8 cellular contexts compared by ENCODE assay signal in the genomic region with DNA sequence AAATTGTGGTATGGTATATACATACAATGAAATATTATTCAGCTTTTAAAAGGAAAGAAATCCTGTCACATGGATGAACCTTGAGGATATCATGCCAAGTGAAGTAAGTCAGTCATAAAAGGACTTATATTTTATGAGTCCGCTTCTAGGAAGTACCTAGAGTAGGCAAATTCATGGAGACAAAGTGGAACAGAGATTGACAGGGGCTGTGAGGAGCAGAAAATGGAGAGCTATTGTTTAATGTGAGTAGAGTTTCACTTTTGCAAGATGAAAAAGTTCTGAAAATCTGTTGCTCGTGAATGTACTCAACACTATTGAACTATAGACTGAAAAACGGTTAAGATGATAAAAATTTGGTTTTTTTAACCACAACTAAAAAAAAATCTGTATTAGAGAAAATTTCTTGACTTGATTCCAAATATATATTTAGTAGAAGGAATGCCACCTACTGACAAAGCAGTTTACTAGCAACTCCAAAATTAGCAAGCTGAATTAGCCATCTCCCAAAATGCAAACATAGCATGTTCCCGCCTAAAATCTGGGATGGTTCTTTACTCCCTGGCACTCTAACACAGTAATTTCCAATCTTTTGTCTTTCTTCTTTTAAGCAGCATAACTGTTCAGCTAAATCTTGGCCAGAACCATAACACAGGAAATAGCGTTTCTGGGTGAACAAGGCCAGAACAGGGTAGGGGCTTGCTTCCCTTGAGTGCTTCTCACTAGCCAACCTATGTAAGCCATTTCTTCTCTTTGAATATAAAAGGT. TPM values are rescaled to one million over a fixed set of nuclear protein-coding genes. Genes with fewer than 3 reads are reported as not detected.
DNase-seq lines count a peak whose midpoint lies in the region; ATAC-seq and TF ChIP-seq lines count a peak whose summit lies in the region.

No MANE protein-coding gene starts in this region.

- no peaks in the 10 kb centered on the region for H3K27me3 ChIP-seq in left lung

- TF ChIP-seq CTCF in AG04449 (IDR thresholded peaks at IDR 0.05; ENCODE audit: insufficient read depth, low read length, missing control alignments) (no peak), left lung (IDR thresholded peaks at IDR 0.05) (peak in 1 of 2 donors; percentile 12), type B pancreatic cell (conservative IDR thresholded peaks at IDR 0.05) (no peak)

- intact Hi-C loops in left lung (cut with DNase I), result no loop called here

- POLR2A ChIA-PET in AG04449 (lab: Yijun Ruan, JAX), result no interaction called here

- no peaks in the 10 kb centered on the region for H3K27me3 Mint-ChIP-seq in activated T-helper 17 cell treated with anti-CD3 and anti-CD28 coated beads, Interleukin-2, amount 50 U/mL, for 72 hours
- no peaks in the 10 kb centered on the region for H3K27me3 Mint-ChIP-seq in type B pancreatic cell

- H3K9me3 ChIP-seq in left lung, result no peaks in the 10 kb centered on the region

- H3K36me3 Mint-ChIP-seq in activated T-helper 17 cell treated with anti-CD3 and anti-CD28 coated beads, Interleukin-2, amount 50 U/mL, for 72 hours (ENCODE audit: low read depth), result peaks cover 56% of the 10 kb centered on the region
- H3K36me3 Mint-ChIP-seq in type B pancreatic cell, result no peaks in the 10 kb centered on the region

- H3K27ac Mint-ChIP-seq in activated T-helper 17 cell treated with anti-CD3 and anti-CD28 coated beads, Interleukin-2, amount 50 U/mL, for 72 hours, result peak overlapping the region; percentile 78
- H3K27ac Mint-ChIP-seq in type B pancreatic cell, result peak overlapping the region; percentile 75

- no peaks in the 10 kb centered on the region for H3K9me3 Mint-ChIP-seq in activated T-helper 17 cell treated with anti-CD3 and anti-CD28 coated beads, Interleukin-2, amount 50 U/mL, for 72 hours
- no peaks in the 10 kb centered on the region for H3K9me3 Mint-ChIP-seq in type B pancreatic cell

- H3K4me3 ChIP-seq in AG04449 (ENCODE audit: low read depth, low read length) (peak overlapping the region; percentile 95), left lung (peak overlapping the region; percentile 79)

- ATAC-seq in activated T-helper 17 cell treated with anti-CD3 and anti-CD28 coated beads, Interleukin-2, amount 50 U/mL, for 72 hours (replicated peaks), result no peak
- ATAC-seq in left lung (no peak), HG03378 (IDR thresholded peaks at IDR 0.05; ENCODE audit: unreplicated experiment) (no peak), GM18868 (IDR thresholded peaks at IDR 0.05; ENCODE audit: unreplicated experiment) (no peak)

- DNase-seq in AG04449 (ENCODE audit: low read depth, low spot score) (no peak), HCEC 1CT (peak; percentile 37), left lung (no peak), type B pancreatic cell (ENCODE audit: extremely low spot score, unreplicated experiment) (no peak), NCI-H2227 (lab: John Stamatoyannopoulos, UW; ENCODE audit: unreplicated experiment) (no peak)

- CTCF ChIA-PET in AG04449 (lab: Yijun Ruan, JAX), result interaction anchor here (0.7 to 3.2 kb wide), 11 partner anchors 9 to 523 kb away, joined by 3 to 19 read pairs (median 3); no protein-coding TSS in a partner anchor

- peaks cover 0 to 30% of the 10 kb centered on the region in 2 donors for H3K36me3 ChIP-seq in left lung

- peaks cover 32% of the 10 kb centered on the region for H3K4me1 Mint-ChIP-seq in activated T-helper 17 cell treated with anti-CD3 and anti-CD28 coated beads, Interleukin-2, amount 50 U/mL, for 72 hours
- peaks cover 26% of the 10 kb centered on the region for H3K4me1 Mint-ChIP-seq in type B pancreatic cell (ENCODE audit: unreplicated experiment)

- peak overlapping the region; percentile 87 for H3K4me3 Mint-ChIP-seq in activated T-helper 17 cell treated with anti-CD3 and anti-CD28 coated beads, Interleukin-2, amount 50 U/mL, for 72 hours
- H3K4me3 Mint-ChIP-seq in type B pancreatic cell, result peak overlapping the region; percentile 99

- peaks cover 18 to 36% of the 10 kb centered on the region in 2 donors for H3K4me1 ChIP-seq in left lung

- peak overlapping the region in 1 of 2 donors; percentile 98 for H3K27ac ChIP-seq in left lung

RNA-seq across cellular contexts. Expression of gene UFD1, which starts 1.5 kb away (rescaled TPM):
- total RNA-seq in activated T-helper 17 cell treated with anti-CD3 and anti-CD28 coated beads, Interleukin-2, amount 50 U/mL, for 72 hours, result 10 to 100 TPM; 56.0 to 93.5 TPM
- total RNA-seq in left lung (10 to 100 TPM; 41.7 to 72.9 TPM), type B pancreatic cell (ENCODE audit: low replicate concordance) (52.4 and 56.1 TPM in 2 replicates)

RNA-seq across cellular contexts. Expression of gene CDC45, which starts 2.2 kb away (rescaled TPM):
- total RNA-seq in activated T-helper 17 cell treated with anti-CD3 and anti-CD28 coated beads, Interleukin-2, amount 50 U/mL, for 72 hours, result 10 to 100 TPM; 64.2 to 99.9 TPM
- total RNA-seq in left lung, result 10 to 100 TPM in 1 of 2 donors, 1 to 10 TPM in 1; 6.5 to 11.8 TPM
- 10.6 and 19.0 TPM in 2 replicates for total RNA-seq in type B pancreatic cell (ENCODE audit: low replicate concordance)

RNA-seq across cellular contexts. Expression of gene C22orf39, which starts 30.0 kb away (rescaled TPM):
- 10 to 100 TPM; 18.6 to 21.7 TPM for total RNA-seq in activated T-helper 17 cell treated with anti-CD3 and anti-CD28 coated beads, Interleukin-2, amount 50 U/mL, for 72 hours
- total RNA-seq in left lung (10 to 100 TPM; 30.1 to 31.8 TPM), type B pancreatic cell (ENCODE audit: low replicate concordance) (30.3 and 31.6 TPM in 2 replicates)

RNA-seq across cellular contexts. Expression of gene MRPL40, which starts 45.2 kb away (rescaled TPM):
- total RNA-seq in activated T-helper 17 cell treated with anti-CD3 and anti-CD28 coated beads, Interleukin-2, amount 50 U/mL, for 72 hours, result 10 to 100 TPM; 11.8 to 25.7 TPM
- total RNA-seq in left lung, result 10 to 100 TPM; 21.9 to 24.9 TPM
- total RNA-seq in type B pancreatic cell (ENCODE audit: low replicate concordance), result 21.4 and 24.7 TPM in 2 replicates

RNA-seq across cellular contexts. Expression of gene HIRA, which starts 46.0 kb away (rescaled TPM):
- 10 to 100 TPM; 21.4 to 45.6 TPM for total RNA-seq in activated T-helper 17 cell treated with anti-CD3 and anti-CD28 coated beads, Interleukin-2, amount 50 U/mL, for 72 hours
- total RNA-seq in left lung, result 10 to 100 TPM; 18.4 to 27.7 TPM
- total RNA-seq in type B pancreatic cell (ENCODE audit: low replicate concordance), result 38.3 and 43.3 TPM in 2 replicates
